ENCODE assay signal across 10 cellular contexts in genomic region chr3:134237454-134238145, GRCh38. TPM values are rescaled to one million over a fixed set of nuclear protein-coding genes. Genes with fewer than 3 reads are reported as not detected.
DNase-seq lines count a peak whose midpoint lies in the region; ATAC-seq, FAIRE-seq and TF ChIP-seq lines count a peak whose summit lies in the region.
"Had no signal": no experiment of that assay in that cellular context is flagged by ENCODE, and none has a peak within 500 bp of the region (broad histone marks: within the 10 kb centered on the region; RNA-seq: fewer than 3 reads in every experiment).

No MANE protein-coding gene starts in this region.

- H3K36me3 ChIP-seq in astrocyte (ENCODE audit: insufficient read depth, low read length) (no peaks in the 10 kb centered on the region), liver (ENCODE audit: control insufficient read depth in 4 of 4, insufficient read depth in 3 of 4, low read depth in 1 of 4, low read length in 3 of 4) (no peaks in the 10 kb centered on the region), GM23338 (ENCODE audit: insufficient read depth) (no peaks in the 10 kb centered on the region), MG63 (no peaks in the 10 kb centered on the region; the same call in 1 of the 2 replicates)

- no peak for ATAC-seq in activated CD8-positive, alpha-beta T cell treated with anti-CD3 and anti-CD28 coated beads for 36 hours
- no peak for ATAC-seq in activated CD8-positive, alpha-beta T cell treated with anti-CD3 and anti-CD28 coated beads, Interleukin-2, amount 10 ng/mL, durations not matched to agents 7 days and 5 days
- ATAC-seq in GM23338 = no peak

- H3K27ac ChIP-seq in astrocyte (ENCODE audit: low read depth, low read length) = no peak overlapping the region
- peak overlapping the region; percentile 78 to 83 for H3K27ac ChIP-seq in liver (ENCODE audit: low read depth in 1 of 2, low read length in 2 of 2)
- H3K27ac ChIP-seq in GM23338 (ENCODE audit: low read depth) = no peak overlapping the region

- H3K27me3 ChIP-seq in astrocyte (ENCODE audit: insufficient read depth, low read length) (no peaks in the 10 kb centered on the region), liver (ENCODE audit: control insufficient read depth in 4 of 4, insufficient read depth in 4 of 4, low read length in 3 of 4) (no peaks in the 10 kb centered on the region), GM23338 (ENCODE audit: insufficient read depth) (no peaks in the 10 kb centered on the region), MG63 (no peaks in the 10 kb centered on the region)

- H3K36me3 Mint-ChIP-seq in activated CD8-positive, alpha-beta T cell treated with anti-CD3 and anti-CD28 coated beads for 36 hours (ENCODE audit: low read depth) = peaks cover 2% of the 10 kb centered on the region
- no peaks in the 10 kb centered on the region for H3K36me3 Mint-ChIP-seq in activated CD8-positive, alpha-beta T cell treated with anti-CD3 and anti-CD28 coated beads, Interleukin-2, amount 10 ng/mL, durations not matched to agents 7 days and 5 days (ENCODE audit: low read depth)
- H3K36me3 Mint-ChIP-seq in astrocyte (ENCODE audit: low read depth, unreplicated experiment) = no peaks in the 10 kb centered on the region
- H3K36me3 Mint-ChIP-seq in type B pancreatic cell = no peaks in the 10 kb centered on the region
- H3K36me3 Mint-ChIP-seq in GM23338 (ENCODE audit: low read depth) = no peaks in the 10 kb centered on the region
- H3K36me3 Mint-ChIP-seq in activated CD4-positive, alpha-beta memory T cell treated with anti-CD3 and anti-CD28 coated beads for 36 hours = no peaks in the 10 kb centered on the region

- WGBS in liver = 56% methylated on average over 4 of the region's 4 CpGs

- peaks cover 11% of the 10 kb centered on the region for H3K4me1 ChIP-seq in astrocyte (ENCODE audit: insufficient read depth, low read length)
- peaks cover 12 to 30% (median 18%) of the 10 kb centered on the region in 4 donors for H3K4me1 ChIP-seq in liver (ENCODE audit: control insufficient read depth in 4 of 4, insufficient read depth in 4 of 4, low read length in 3 of 4)
- H3K4me1 ChIP-seq in GM23338 (ENCODE audit: insufficient read depth) = peaks cover 33% of the 10 kb centered on the region

- H3K27me3 Mint-ChIP-seq in activated CD8-positive, alpha-beta T cell treated with anti-CD3 and anti-CD28 coated beads for 36 hours = no peaks in the 10 kb centered on the region
- H3K27me3 Mint-ChIP-seq in activated CD8-positive, alpha-beta T cell treated with anti-CD3 and anti-CD28 coated beads, Interleukin-2, amount 10 ng/mL, durations not matched to agents 7 days and 5 days (ENCODE audit: low read depth) = peaks cover 3% of the 10 kb centered on the region
- H3K27me3 Mint-ChIP-seq in astrocyte (ENCODE audit: low read depth, unreplicated experiment) (no peaks in the 10 kb centered on the region), type B pancreatic cell (no peaks in the 10 kb centered on the region), GM23338 (ENCODE audit: insufficient read depth, low read depth, poor library complexity) (peaks cover 1% of the 10 kb centered on the region)
- H3K27me3 Mint-ChIP-seq in activated CD4-positive, alpha-beta memory T cell treated with anti-CD3 and anti-CD28 coated beads for 36 hours = no peaks in the 10 kb centered on the region

- H3K79me2 ChIP-seq in astrocyte (ENCODE audit: insufficient read depth, low read length) (peaks cover 100% of the 10 kb centered on the region), GM23338 (replicated peaks; ENCODE audit: insufficient read depth) (peaks cover 100% of the 10 kb centered on the region)

- no peak for TF ChIP-seq CTCF in activated CD8-positive, alpha-beta T cell treated with anti-CD3 and anti-CD28 coated beads for 36 hours (IDR thresholded peaks at IDR 0.05)
- TF ChIP-seq CTCF in astrocyte (IDR thresholded peaks at IDR 0.05; ENCODE audit: insufficient read depth, low read depth, low read length) = no peak
- no peak for TF ChIP-seq CTCF in liver (IDR thresholded peaks at IDR 0.05; ENCODE audit: low read depth, low read length, missing input control)
- TF ChIP-seq CTCF in type B pancreatic cell (conservative IDR thresholded peaks at IDR 0.05) = no peak
- TF ChIP-seq CTCF in GM23338 (conservative IDR thresholded peaks at IDR 0.05; ENCODE audit: low read depth in 2 of 2) = no peak

- TF ChIP-seq RAD21 in liver (IDR thresholded peaks at IDR 0.05) = no peak

- POLR2A ChIA-PET in activated CD8-positive, alpha-beta T cell treated with anti-CD3 and anti-CD28 coated beads for 36 hours (lab: Charles Lee) = interaction anchor here (1.0 to 6.2 kb wide), 5 partner anchors 13 to 249 kb away, joined by 3 to 37 read pairs (median 4); partner anchors contain the start of genes ANAPC13, CEP63 and RYK
- POLR2A ChIA-PET in activated CD8-positive, alpha-beta T cell treated with anti-CD3 and anti-CD28 coated beads, Interleukin-2, amount 10 ng/mL, durations not matched to agents 7 days and 5 days (lab: Charles Lee) = no interaction called here
- POLR2A ChIA-PET in activated CD4-positive, alpha-beta memory T cell treated with anti-CD3 and anti-CD28 coated beads for 36 hours (lab: Charles Lee) = interaction anchor here (1.8 kb wide), 1 partner anchor 13 kb away, joined by 4 read pairs; the partner anchor contains the start of gene RYK

- H3K4me3 ChIP-seq in astrocyte (ENCODE audit: insufficient read depth, low read depth, low read length) = no peak overlapping the region
- H3K4me3 ChIP-seq in liver (ENCODE audit: low read depth in 1 of 3, low read length in 3 of 3) = no peak overlapping the region
- H3K4me3 ChIP-seq in GM23338 = no peak overlapping the region
- H3K4me3 ChIP-seq in MG63 = no peak overlapping the region

- H3K4me2 ChIP-seq in astrocyte (ENCODE audit: low read length) (no peak overlapping the region), GM23338 (no peak overlapping the region; the same call in 1 of the 2 replicates)

- no peak for DNase-seq in activated CD8-positive, alpha-beta T cell treated with anti-CD3 and anti-CD28 coated beads for 36 hours
- DNase-seq in activated CD8-positive, alpha-beta T cell treated with anti-CD3 and anti-CD28 coated beads, Interleukin-2, amount 10 ng/mL, durations not matched to agents 7 days and 5 days = no peak
- DNase-seq in astrocyte (ENCODE audit: low read depth) = no peak
- DNase-seq in type B pancreatic cell (ENCODE audit: extremely low spot score, unreplicated experiment) = no peak
- DNase-seq in GM23338 (ENCODE audit: low spot score) = no peak
- no peak for DNase-seq in MG63
- DNase-seq in activated CD4-positive, alpha-beta memory T cell treated with anti-CD3 and anti-CD28 coated beads for 36 hours = no peak
- DNase-seq: activated effector memory CD4-positive, alpha-beta T cell treated with Interleukin-2 at 50 U/mL for 16 hours; hippocampal formation had no signal

- H4K20me1 ChIP-seq in astrocyte (ENCODE audit: insufficient read depth, low read length) (peaks cover 90% of the 10 kb centered on the region), GM23338 (replicated peaks; ENCODE audit: insufficient read depth) (peaks cover 61% of the 10 kb centered on the region)

- intact Hi-C loops in activated CD8-positive, alpha-beta T cell treated with anti-CD3 and anti-CD28 coated beads for 36 hours (cut with micrococcal nuclease) = no loop called here
- intact Hi-C loops in activated CD4-positive, alpha-beta memory T cell treated with anti-CD3 and anti-CD28 coated beads for 36 hours (cut with micrococcal nuclease) = loop anchor here (5.0 to 10.0 kb wide), 2 partner anchors 433 to 665 kb away; partner anchors contain the start of genes CDV3 and SRPRB

- H3K4me3 Mint-ChIP-seq in activated CD8-positive, alpha-beta T cell treated with anti-CD3 and anti-CD28 coated beads for 36 hours = no peak overlapping the region
- H3K4me3 Mint-ChIP-seq in activated CD8-positive, alpha-beta T cell treated with anti-CD3 and anti-CD28 coated beads, Interleukin-2, amount 10 ng/mL, durations not matched to agents 7 days and 5 days = no peak overlapping the region
- peak overlapping the region; percentile 60 for H3K4me3 Mint-ChIP-seq in astrocyte (ENCODE audit: unreplicated experiment)
- H3K4me3 Mint-ChIP-seq in type B pancreatic cell = no peak overlapping the region
- H3K4me3 Mint-ChIP-seq in GM23338 = no peak overlapping the region
- no peak overlapping the region for H3K4me3 Mint-ChIP-seq in activated CD4-positive, alpha-beta memory T cell treated with anti-CD3 and anti-CD28 coated beads for 36 hours

- peaks cover 75% of the 10 kb centered on the region for H3K4me1 Mint-ChIP-seq in activated CD8-positive, alpha-beta T cell treated with anti-CD3 and anti-CD28 coated beads for 36 hours (ENCODE audit: low read depth)
- H3K4me1 Mint-ChIP-seq in activated CD8-positive, alpha-beta T cell treated with anti-CD3 and anti-CD28 coated beads, Interleukin-2, amount 10 ng/mL, durations not matched to agents 7 days and 5 days (ENCODE audit: low read depth) = peaks cover 22% of the 10 kb centered on the region
- H3K4me1 Mint-ChIP-seq in astrocyte (ENCODE audit: low read depth, unreplicated experiment) (peaks cover 41% of the 10 kb centered on the region), type B pancreatic cell (ENCODE audit: unreplicated experiment) (peaks cover 34% of the 10 kb centered on the region), GM23338 (peaks cover 42% of the 10 kb centered on the region)
- H3K4me1 Mint-ChIP-seq in activated CD4-positive, alpha-beta memory T cell treated with anti-CD3 and anti-CD28 coated beads for 36 hours (ENCODE audit: low read depth) = peaks cover 69% of the 10 kb centered on the region

- H2AFZ ChIP-seq in astrocyte (ENCODE audit: low read depth, low read length) (no peak overlapping the region), GM23338 (no peak overlapping the region)

- H3K27ac Mint-ChIP-seq in activated CD8-positive, alpha-beta T cell treated with anti-CD3 and anti-CD28 coated beads for 36 hours = peak overlapping the region; percentile 51
- H3K27ac Mint-ChIP-seq in activated CD8-positive, alpha-beta T cell treated with anti-CD3 and anti-CD28 coated beads, Interleukin-2, amount 10 ng/mL, durations not matched to agents 7 days and 5 days = no peak overlapping the region
- H3K27ac Mint-ChIP-seq in astrocyte (ENCODE audit: unreplicated experiment) (no peak overlapping the region), type B pancreatic cell (peak overlapping the region; percentile 10), GM23338 (no peak overlapping the region)
- H3K27ac Mint-ChIP-seq in activated CD4-positive, alpha-beta memory T cell treated with anti-CD3 and anti-CD28 coated beads for 36 hours = no peak overlapping the region

- peaks cover 2% of the 10 kb centered on the region for H3K9me3 Mint-ChIP-seq in activated CD8-positive, alpha-beta T cell treated with anti-CD3 and anti-CD28 coated beads for 36 hours
- H3K9me3 Mint-ChIP-seq in activated CD8-positive, alpha-beta T cell treated with anti-CD3 and anti-CD28 coated beads, Interleukin-2, amount 10 ng/mL, durations not matched to agents 7 days and 5 days (ENCODE audit: insufficient read depth) = no peaks in the 10 kb centered on the region
- H3K9me3 Mint-ChIP-seq in astrocyte (ENCODE audit: unreplicated experiment) = no peaks in the 10 kb centered on the region
- no peaks in the 10 kb centered on the region for H3K9me3 Mint-ChIP-seq in type B pancreatic cell
- H3K9me3 Mint-ChIP-seq in GM23338 = no peaks in the 10 kb centered on the region
- H3K9me3 Mint-ChIP-seq in activated CD4-positive, alpha-beta memory T cell treated with anti-CD3 and anti-CD28 coated beads for 36 hours = no peaks in the 10 kb centered on the region

- H3K9ac ChIP-seq in astrocyte (ENCODE audit: low read length) = no peak overlapping the region
- no peak overlapping the region for H3K9ac ChIP-seq in liver (ENCODE audit: low read depth in 1 of 2, low read length in 2 of 2)

- CTCF ChIA-PET in activated CD8-positive, alpha-beta T cell treated with anti-CD3 and anti-CD28 coated beads for 36 hours (lab: Charles Lee) = interaction anchor here (0.8 to 4.0 kb wide), 10 partner anchors 11 to 710 kb away, joined by 3 to 26 read pairs (median 4); no protein-coding TSS in a partner anchor
- CTCF ChIA-PET in activated CD8-positive, alpha-beta T cell treated with anti-CD3 and anti-CD28 coated beads, Interleukin-2, amount 10 ng/mL, durations not matched to agents 7 days and 5 days (lab: Charles Lee) = no interaction called here
- CTCF ChIA-PET in activated CD4-positive, alpha-beta memory T cell treated with anti-CD3 and anti-CD28 coated beads for 36 hours (lab: Charles Lee) = interaction anchor here (0.6 to 4.2 kb wide), 4 partner anchors 13 to 70 kb away, joined by 3 to 29 read pairs (median 16); no protein-coding TSS in a partner anchor

- H3F3A ChIP-seq in GM23338 (replicated peaks; ENCODE audit: low read depth) = no peaks in the 10 kb centered on the region

- FAIRE-seq in astrocyte (lab: Jason Lieb, UNC) = peak; percentile 59

- H3K9me2 ChIP-seq in GM23338 (ENCODE audit: insufficient read depth) = no peaks in the 10 kb centered on the region

- H3K9me3 ChIP-seq in astrocyte (ENCODE audit: insufficient read depth, low read depth, low read length) (no peaks in the 10 kb centered on the region), liver (ENCODE audit: control insufficient read depth in 4 of 4, low read length in 3 of 4) (no peaks in the 10 kb centered on the region), MG63 (no peaks in the 10 kb centered on the region)

RNA-seq across cellular contexts. Expression of gene RYK, which starts 13.1 kb away (rescaled TPM):
- total RNA-seq in activated CD8-positive, alpha-beta T cell treated with anti-CD3 and anti-CD28 coated beads for 36 hours = 10 to 100 TPM; 19.8 to 21.9 TPM
- total RNA-seq in activated CD8-positive, alpha-beta T cell treated with anti-CD3 and anti-CD28 coated beads, Interleukin-2, amount 10 ng/mL, durations not matched to agents 7 days and 5 days = 1 to 10 TPM; 6.9 to 9.4 TPM
- total RNA-seq in astrocyte (57.1 and 58.0 TPM in 2 replicates), liver (10 to 100 TPM; 20.5 to 36.1 TPM), type B pancreatic cell (ENCODE audit: low replicate concordance) (50.7 and 59.2 TPM in 2 replicates)
- polyA plus RNA-seq in liver (10 to 100 TPM in 1 of 2 donors, 1 to 10 TPM in 1; 7.5 to 10.0 TPM), GM23338 (2016; fragmentation: Nextera tagmentation; extraction: Ambion mirVana) (24.9 and 31.4 TPM in 2 replicates)
- 84.2 and 94.8 TPM in 2 replicates for total RNA-seq in GM23338 (2014; rRNA removed; shearing (Covaris generic))
- 107 and 128 TPM in 2 replicates for total RNA-seq in MG63 (2014; rRNA removed; shearing (Covaris generic); ENCODE audit: low replicate concordance)
- total RNA-seq in activated CD4-positive, alpha-beta memory T cell treated with anti-CD3 and anti-CD28 coated beads for 36 hours = 10 to 100 TPM; 16.7 to 17.6 TPM

Comparison
In these comparisons a context has a peak if more than half of its experiments do, and no peak if none do; other contexts are left out.
1. H3K27ac Mint-ChIP-seq: peak in activated CD8-positive, alpha-beta T cell treated with anti-CD3 and anti-CD28 coated beads for 36 hours (single experiment) and type B pancreatic cell (single experiment); none in activated CD8-positive, alpha-beta T cell treated with anti-CD3 and anti-CD28 coated beads, Interleukin-2, amount 10 ng/mL, durations not matched to agents 7 days and 5 days (single experiment), astrocyte (single experiment), GM23338 (single experiment) and activated CD4-positive, alpha-beta memory T cell treated with anti-CD3 and anti-CD28 coated beads for 36 hours (single experiment).
2. H3K27ac ChIP-seq: peak in liver (2 of 2); none in astrocyte (single experiment) and GM23338 (single experiment).